Comparison of ENCODE assay signal across 8 cellular contexts in genomic region chr10:99975942-99976809, GRCh38. TPM values are rescaled to one million over a fixed set of nuclear protein-coding genes. Genes with fewer than 3 reads are reported as not detected.
DNase-seq lines count a peak whose midpoint lies in the region; ATAC-seq and TF ChIP-seq lines count a peak whose summit lies in the region.

No MANE protein-coding gene starts in this region.

- no peak for DNase-seq in Caco-2
- DNase-seq in NCI-H2171 (lab: John Stamatoyannopoulos, UW), result peak; percentile 48
- DNase-seq in dermis blood vessel endothelial cell, result peak; percentile 45
- no peak for DNase-seq in NCI-H2107 (lab: John Stamatoyannopoulos, UW)
- no peak for DNase-seq in NK-92 (lab: John Stamatoyannopoulos, UW; ENCODE audit: unreplicated experiment)
- no peak for DNase-seq in immature natural killer cell

- H3K4me1 Mint-ChIP-seq in Caco-2 (ENCODE audit: low read depth, unreplicated experiment) (peaks cover 11% of the 10 kb centered on the region), nephron (peaks cover 46% of the 10 kb centered on the region), immature natural killer cell (peaks cover 4 to 7% of the 10 kb centered on the region in 2 donors)

- no peaks in the 10 kb centered on the region for H3K9me3 Mint-ChIP-seq in Caco-2 (ENCODE audit: unreplicated experiment)
- no peaks in the 10 kb centered on the region for H3K9me3 Mint-ChIP-seq in nephron
- no peaks in the 10 kb centered on the region for H3K9me3 Mint-ChIP-seq in immature natural killer cell

- POLR2A ChIA-PET in Caco-2 (lab: Charles Lee), result no interaction called here

- no peaks in the 10 kb centered on the region for H3K9me3 ChIP-seq in Caco-2

- peaks cover 28% of the 10 kb centered on the region; the same call in 1 of the 2 replicates for H3K4me1 ChIP-seq in Caco-2

- no TSS peak for BruUV-seq in Caco-2 (replicated peaks; lab: Mats Ljungman, UMichigan)

- TF ChIP-seq CTCF in Caco-2 (IDR thresholded peaks at IDR 0.05; ENCODE audit: insufficient read depth in 1 of 2, low read depth in 1 of 2, low read length in 1 of 2, severe bottlenecking in 1 of 2, unreplicated experiment in 1 of 2) (no peak), nephron (IDR thresholded peaks at IDR 0.05; ENCODE audit: unreplicated experiment in 3 of 3) (no peak)

- H3K36me3 ChIP-seq in Caco-2 (ENCODE audit: control insufficient read depth, insufficient read depth, low read length), result no peaks in the 10 kb centered on the region

- CTCF ChIA-PET in Caco-2 (lab: Charles Lee), result interaction anchor here (0.6 to 1.8 kb wide), 2 partner anchors 116 to 130 kb away, joined by 5 to 9 read pairs; no protein-coding TSS in a partner anchor

- H3K4me3 Mint-ChIP-seq in Caco-2 (ENCODE audit: unreplicated experiment), result no peak overlapping the region
- peak overlapping the region; percentile 34 to 56 (median 56) for H3K4me3 Mint-ChIP-seq in nephron
- no peak overlapping the region for H3K4me3 Mint-ChIP-seq in immature natural killer cell

- H3K4me3 ChIP-seq in Caco-2 (ENCODE audit: low read depth, low read length), result no peak overlapping the region

- H3K27me3 Mint-ChIP-seq in Caco-2 (ENCODE audit: insufficient read depth, unreplicated experiment) (no peaks in the 10 kb centered on the region), nephron (ENCODE audit: low read depth) (no peaks in the 10 kb centered on the region), immature natural killer cell (ENCODE audit: low read depth in 3 of 3) (peaks cover 0 to 4% (median 2%) of the 10 kb centered on the region in 3 donors)

- intact Hi-C loops in Caco-2 (cut with micrococcal nuclease; ENCODE audit: unreplicated experiment), result loop anchor here (2.0 to 5.0 kb wide), 2 partner anchors 36 to 125 kb away; no protein-coding TSS in a partner anchor

- H3K27ac Mint-ChIP-seq in Caco-2 (ENCODE audit: unreplicated experiment) (peak overlapping the region; percentile 33), nephron (peak overlapping the region; percentile 96 to 99 (median 97)), immature natural killer cell (no peak overlapping the region)

- ATAC-seq in activated CD4-positive, CD25-positive, alpha-beta regulatory T cell treated with anti-CD3 and anti-CD28 coated beads, Interleukin-2, amount 50 U/mL, for 24 hours, result no peak

- H3K27me3 ChIP-seq in Caco-2 (replicated peaks; ENCODE audit: control insufficient read depth, insufficient read depth, low read length), result no peaks in the 10 kb centered on the region

- peaks cover 8% of the 10 kb centered on the region for H3K36me3 Mint-ChIP-seq in Caco-2 (ENCODE audit: insufficient read depth, unreplicated experiment)
- peaks cover 6% of the 10 kb centered on the region for H3K36me3 Mint-ChIP-seq in nephron (ENCODE audit: low read depth)
- H3K36me3 Mint-ChIP-seq in immature natural killer cell, result peaks cover 0 to 3% (median under 1%) of the 10 kb centered on the region in 3 donors

RNA-seq across cellular contexts. Expression of gene DNMBP, which starts 33.6 kb away (rescaled TPM):
- total RNA-seq in Caco-2 (2022) (30.6 and 31.0 TPM in 2 replicates), dermis blood vessel endothelial cell (39.5 and 46.6 TPM in 2 replicates)
- 1 to 10 TPM in 1 of 3 donors, under 1 TPM in 1, not detected in 1; 0.41 to 2.8 TPM for polyA plus RNA-seq in immature natural killer cell

Comparison
In these comparisons a context has a peak if more than half of its experiments do, and no peak if none do; other contexts are left out.
1. DNase-seq: peak in NCI-H2171 (single experiment) and dermis blood vessel endothelial cell (single experiment); none in Caco-2 (0 of 2), NCI-H2107 (single experiment), NK-92 (single experiment) and immature natural killer cell (0 of 3).
2. H3K27ac Mint-ChIP-seq: peak in Caco-2 (single experiment) and nephron (3 of 3); none in immature natural killer cell (0 of 6).
3. H3K4me3 Mint-ChIP-seq: peak in nephron (3 of 3); none in Caco-2 (single experiment) and immature natural killer cell (0 of 5).